Comparison of ENCODE assay signal across 32 cellular contexts in genomic region chr14:53183071-53183470, GRCh38.
"Had no signal": no experiment of that assay in that cellular context is flagged by ENCODE, and none has a peak within 500 bp of the region (broad histone marks: within the 10 kb centered on the region; RNA-seq: fewer than 3 reads in every experiment).

No MANE protein-coding gene starts in this region.

- H3K4me3 ChIP-seq: adrenal gland, body of pancreas, breast epithelium, MG63, PC-9 had no signal

- H3K27me3 Mint-ChIP-seq: activated CD8-positive, alpha-beta T cell treated with anti-CD3 and anti-CD28 coated beads for 36 hours had no signal

- ATAC-seq: activated CD8-positive, alpha-beta T cell treated with anti-CD3 and anti-CD28 coated beads for 36 hours; activated naive CD4-positive, alpha-beta T cell treated with anti-CD3 and anti-CD28 coated beads, Interleukin-2, amount 50 U/mL, for 72 hours; activated T-cell treated with anti-CD3 and anti-CD28 coated beads, Interleukin-2, amount 50 U/mL, for 72 hours; body of pancreas; Right ventricle myocardium inferior had no signal

- H3K9me3 Mint-ChIP-seq: activated naive CD4-positive, alpha-beta T cell treated with anti-CD3 and anti-CD28 coated beads for 36 hours; activated T-helper 2 cell treated with anti-CD3 and anti-CD28 coated beads, Interferon-gamma antibody, Interleukin-2, Interleukin-4, amounts not matched to agents 10 μg/mL and 5 μg/mL and 100 μg/mL, durations not matched to agents 14 hours and 24 hours and 36 hours had no signal

- H3K4me3 Mint-ChIP-seq: activated B cell treated with CpG ODN at 0.5 μM for 24 hours; activated CD8-positive, alpha-beta T cell treated with anti-CD3 and anti-CD28 coated beads for 36 hours; activated naive CD4-positive, alpha-beta T cell treated with anti-CD3 and anti-CD28 coated beads for 36 hours; activated T-cell treated with anti-CD3 and anti-CD28 coated beads, Interleukin-2, amount 50 U/mL, for 72 hours had no signal

- H3K9me3 ChIP-seq: adrenal gland, body of pancreas, breast epithelium, MG63 had no signal

- H3K4me1 ChIP-seq: adrenal gland, body of pancreas, breast epithelium had no signal

- H3K36me3 ChIP-seq: adrenal gland, breast epithelium, MG63 had no signal

- H3K27ac ChIP-seq: adrenal gland, body of pancreas, breast epithelium, PC-9, RWPE1, VCaP had no signal

- DNase-seq: activated B cell treated with CpG ODN at 0.5 μM for 24 hours; activated CD4-positive, alpha-beta T cell treated with anti-CD3 and anti-CD28 coated beads for 4 hours; activated CD4-positive, alpha-beta T cell treated with anti-CD3 and anti-CD28 coated beads, Interleukin-2, amount 50 U/mL, for 4 hours; activated CD4-positive, CD25-positive, alpha-beta regulatory T cell treated with anti-CD3 and anti-CD28 coated beads, Interleukin-2, amount 50 U/mL, for 72 hours; activated CD8-positive, alpha-beta T cell treated with anti-CD3 and anti-CD28 coated beads for 36 hours; activated gamma-delta T cell; activated naive CD4-positive, alpha-beta T cell treated with anti-CD3 and anti-CD28 coated beads for 36 hours; activated T-cell treated with anti-CD3 and anti-CD28 coated beads, Interleukin-2, amount 50 U/mL, for 1 hour; activated T-cell treated with anti-CD3 and anti-CD28 coated beads, Interleukin-2, amount 50 U/mL, for 72 hours; adrenal gland; body of pancreas; Kasumi-1; MG63; NCI-H1048; NCI-H1436 treated with DMSO at 0.1 percent for 48 hours; NCI-H1694 treated with DMSO at 0.1 percent for 48 hours; NCI-H2029; NCI-H345; NCI-H524 treated with DMSO at 0.1 percent for 48 hours; NK-92 treated with Interleukin-12 subunit alpha and Interleukin-12 subunit beta, amount 100 ng/mL, for 24 hours; PC-9; SIG-M5; SW 1271; T-helper 1 cell; T-helper 2 cell; T-helper 9 cell had no signal

- H3K27ac Mint-ChIP-seq: activated B cell treated with CpG ODN at 0.5 μM for 24 hours; activated CD8-positive, alpha-beta T cell treated with anti-CD3 and anti-CD28 coated beads for 36 hours; activated naive CD4-positive, alpha-beta T cell treated with anti-CD3 and anti-CD28 coated beads for 36 hours; activated naive CD4-positive, alpha-beta T cell treated with anti-CD3 and anti-CD28 coated beads, Interleukin-2, amount 50 U/mL, for 72 hours; activated T-cell treated with anti-CD3 and anti-CD28 coated beads, Interleukin-2, amount 50 U/mL, for 72 hours had no signal

- H3K27me3 ChIP-seq: adrenal gland, body of pancreas, breast epithelium, MG63 had no signal
